ENCODE assay signal across 1 cellular context in genomic region chr10:17665742-17666141, GRCh38.
TF ChIP-seq lines count a peak whose summit lies in the region.

No MANE protein-coding gene starts in this region.

TF ChIP-seq in K562, 482 proteins besides CTCF, POLR2A, EP300 and RAD21 (continued from another document):
- TF ChIP-seq ZBTB40 (IDR thresholded peaks at IDR 0.05) (no peak), ZBTB40 (CRISPR knock-in tag; IDR thresholded peaks at IDR 0.05) (no peak), ATF3 (IDR thresholded peaks at IDR 0.05) (peak; percentile 46), ATF3 (CRISPR knock-in tag; conservative IDR thresholded peaks at IDR 0.05) (no peak), PRPF4 (IDR thresholded peaks at IDR 0.05; ENCODE audit: insufficient read depth, low read depth, low read length, poor library complexity, severe bottlenecking) (no peak), SAP30 (IDR thresholded peaks at IDR 0.05; ENCODE audit: borderline replicate concordance, insufficient read depth, low read depth, low read length, poor library complexity, severe bottlenecking) (no peak), TEAD4 (IDR thresholded peaks at IDR 0.05; ENCODE audit: low read length) (0 out of 2 replicates have a peak, but pooled peaks have one; percentile 36), TEAD4 (CRISPR knock-in tag; IDR thresholded peaks at IDR 0.05; ENCODE audit: borderline replicate concordance) (no peak), ILK (tag; IDR thresholded peaks at IDR 0.05; ENCODE audit: borderline replicate concordance, low read depth) (no peak), ZBTB5 (IDR thresholded peaks at IDR 0.05) (no peak), JUND (IDR thresholded peaks at IDR 0.05; ENCODE audit: borderline replicate concordance, low read depth, low read length) (peak; percentile 15; the same call in 1 of the 2 replicates), JUND (tag; IDR thresholded peaks at IDR 0.05; ENCODE audit: borderline replicate concordance, low read depth, low read length) (no peak), ARID1B (IDR thresholded peaks at IDR 0.05) (no peak), GABPB2 (CRISPR knock-in tag; conservative IDR thresholded peaks at IDR 0.05) (no peak), CEBPG (CRISPR knock-in tag; IDR thresholded peaks at IDR 0.05) (no peak), CEBPG (tag; conservative IDR thresholded peaks at IDR 0.05 in 1 of 2, IDR thresholded peaks at IDR 0.05 in 1 of 2) (0 out of 4 replicates have a peak, but pooled peaks of 1 of the 2 experiments have one; percentile 43), CEBPB (tag; IDR thresholded peaks at IDR 0.05) (peak; percentile 56; the same call in 1 of the 2 replicates), PYGO2 (tag; IDR thresholded peaks at IDR 0.05) (no peak), NCOR1 (IDR thresholded peaks at IDR 0.05) (no peak), FOSL1 (tag; conservative IDR thresholded peaks at IDR 0.05) (peak; percentile 74)
TF ChIP-seq in K562: peak in this region for 6.
